1 cellular context compared by ENCODE assay signal in genomic region chr5:173941102-173941501, GRCh38.
TF ChIP-seq lines count a peak whose summit lies in the region.

No MANE protein-coding gene starts in this region.

TF ChIP-seq in A549, 52 proteins besides CTCF, POLR2A, EP300 and RAD21 (continued from another document):
- TF ChIP-seq, protein P1, sequence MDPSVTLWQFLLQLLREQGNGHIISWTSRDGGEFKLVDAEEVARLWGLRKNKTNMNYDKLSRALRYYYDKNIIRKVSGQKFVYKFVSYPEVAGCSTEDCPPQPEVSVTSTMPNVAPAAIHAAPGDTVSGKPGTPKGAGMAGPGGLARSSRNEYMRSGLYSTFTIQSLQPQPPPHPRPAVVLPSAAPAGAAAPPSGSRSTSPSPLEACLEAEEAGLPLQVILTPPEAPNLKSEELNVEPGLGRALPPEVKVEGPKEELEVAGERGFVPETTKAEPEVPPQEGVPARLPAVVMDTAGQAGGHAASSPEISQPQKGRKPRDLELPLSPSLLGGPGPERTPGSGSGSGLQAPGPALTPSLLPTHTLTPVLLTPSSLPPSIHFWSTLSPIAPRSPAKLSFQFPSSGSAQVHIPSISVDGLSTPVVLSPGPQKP (IDR thresholded peaks at IDR 0.05; ENCODE audit: low read depth, low read length): no peak
- no peak for TF ChIP-seq ZNF302 (CRISPR knock-in tag; IDR thresholded peaks at IDR 0.05)
- TF ChIP-seq EHMT2 (IDR thresholded peaks at IDR 0.05; ENCODE audit: low read depth): no peak
- no peak for TF ChIP-seq HMGXB4 (CRISPR knock-in tag; IDR thresholded peaks at IDR 0.05; ENCODE audit: borderline replicate concordance)
- TF ChIP-seq CEBPB (IDR thresholded peaks at IDR 0.05): no peak
